Comparison of ENCODE assay signal across 24 cellular contexts in genomic region chr13:46380242-46380641, GRCh38. TPM values are rescaled to one million over a fixed set of nuclear protein-coding genes. Genes with fewer than 3 reads are reported as not detected.
DNase-seq lines count a peak whose midpoint lies in the region; ATAC-seq, FAIRE-seq and TF ChIP-seq lines count a peak whose summit lies in the region.
"Had no signal": no experiment of that assay in that cellular context is flagged by ENCODE, and none has a peak within 500 bp of the region (broad histone marks: within the 10 kb centered on the region; RNA-seq: fewer than 3 reads in every experiment).

No MANE protein-coding gene starts in this region.

- no peaks in the 10 kb centered on the region for H3K27me3 Mint-ChIP-seq in activated B cell treated with CpG ODN at 0.5 μM for 24 hours

- peaks cover 92% of the 10 kb centered on the region for H3K4me1 Mint-ChIP-seq in activated B cell treated with CpG ODN at 0.5 μM for 24 hours
- H3K4me1 Mint-ChIP-seq: CD8-positive, alpha-beta memory T cell had no signal

- BruUV-seq in A673 (replicated peaks; lab: Mats Ljungman, UMichigan): no TSS peak

- POLR2A ChIA-PET in A673 (lab: Charles Lee; ENCODE audit: low non-redundant PET) (no interaction called here), activated B cell treated with CpG ODN at 0.5 μM for 24 hours (lab: Charles Lee) (interaction anchor here (0.5 to 4.8 kb wide), 9 partner anchors 7 to 198 kb away, joined by 3 to 48 read pairs (median 5); partner anchors contain the start of genes LCP1 and RUBCNL)

- H3K27ac ChIP-seq in A673 (ENCODE audit: low read depth, low read length, poor library complexity, severe bottlenecking): peak overlapping the region; percentile 5
- peak overlapping the region; percentile 87; the same call in 1 of the 2 replicates for H3K27ac ChIP-seq in HL-60 (replicated peaks)
- H3K27ac ChIP-seq: 22Rv1, BLaER1, PC-9, SJSA1 had no signal

- H3K27ac Mint-ChIP-seq in activated B cell treated with CpG ODN at 0.5 μM for 24 hours: peak overlapping the region; percentile 93
- H3K27ac Mint-ChIP-seq: CD8-positive, alpha-beta memory T cell; T-helper 2 cell treated with Interferon-gamma antibody and Interleukin-4, amounts not matched to agents 5 μg/mL and 100 μg/mL, for 36 hours had no signal

- H3K9me3 Mint-ChIP-seq in activated B cell treated with CpG ODN at 0.5 μM for 24 hours: no peaks in the 10 kb centered on the region
- H3K9me3 Mint-ChIP-seq: CD8-positive, alpha-beta memory T cell; T-helper 2 cell treated with Interferon-gamma antibody and Interleukin-4, amounts not matched to agents 5 μg/mL and 100 μg/mL, for 36 hours had no signal

- H3K4me1 ChIP-seq in A673 (ENCODE audit: insufficient read depth, low read length, poor library complexity, severe bottlenecking): peaks cover 29% of the 10 kb centered on the region
- H3K4me1 ChIP-seq: SJSA1 had no signal

- CTCF ChIA-PET in A673 (lab: Charles Lee) (no interaction called here), activated B cell treated with CpG ODN at 0.5 μM for 24 hours (lab: Charles Lee) (interaction anchor here (1.4 to 2.1 kb wide), 2 partner anchors 10 kb away, joined by 4 to 5 read pairs; no protein-coding TSS in a partner anchor)

- peaks cover 57% of the 10 kb centered on the region for H3K36me3 Mint-ChIP-seq in activated B cell treated with CpG ODN at 0.5 μM for 24 hours (ENCODE audit: low read depth)
- H3K36me3 Mint-ChIP-seq: CD8-positive, alpha-beta memory T cell had no signal

- H3K9me3 ChIP-seq in A673 (ENCODE audit: low read depth, low read length, poor library complexity, severe bottlenecking): no peaks in the 10 kb centered on the region
- H3K9me3 ChIP-seq: BLaER1, SJSA1 had no signal

- H3K4me3 Mint-ChIP-seq in activated B cell treated with CpG ODN at 0.5 μM for 24 hours: peak overlapping the region; percentile 63
- H3K4me3 Mint-ChIP-seq: CD8-positive, alpha-beta memory T cell; T-helper 2 cell treated with Interferon-gamma antibody and Interleukin-4, amounts not matched to agents 5 μg/mL and 100 μg/mL, for 36 hours had no signal

- ATAC-seq in activated B cell treated with CpG ODN at 0.5 μM for 24 hours (ENCODE audit: low read depth): peak; percentile 11
- no peak for ATAC-seq in GM21717 (IDR thresholded peaks at IDR 0.05; ENCODE audit: unreplicated experiment)

- DNase-seq in A673 (ENCODE audit: low spot score) (no peak), GM18507 (ENCODE audit: extremely low spot score, insufficient read length, low read depth) (no peak), HL-60 (ENCODE audit: low read depth in 1 of 2, low spot score in 1 of 2) (no peak), activated B cell treated with CpG ODN at 0.5 μM for 24 hours (no peak), DMS153 (lab: John Stamatoyannopoulos, UW) (no peak), Ammon's horn (ENCODE audit: low spot score) (no peak), NCI-H1048 (lab: John Stamatoyannopoulos, UW) (no peak)
- DNase-seq: CD8-positive, alpha-beta memory T cell; DND-41; GDM1; Karpas-422; MM.1S; NCI-H187; NCI-H446; NCI-H69; NK-92 treated with Interleukin-12 subunit alpha and Interleukin-12 subunit beta, amount 100 ng/mL, for 24 hours; PC-9; SW 1271 had no signal

- H3K36me3 ChIP-seq in A673 (ENCODE audit: insufficient read depth, low read length, poor library complexity, severe bottlenecking): peaks cover 77% of the 10 kb centered on the region
- H3K36me3 ChIP-seq: BLaER1, SJSA1 had no signal

- no peaks in the 10 kb centered on the region for H3K27me3 ChIP-seq in A673 (replicated peaks; ENCODE audit: insufficient read depth, low read depth, low read length, poor library complexity)
- no peaks in the 10 kb centered on the region for H3K27me3 ChIP-seq in HL-60 (ENCODE audit: insufficient read depth, poor library complexity, severe bottlenecking)

- peak overlapping the region; percentile 11 for H3K4me3 ChIP-seq in A673 (ENCODE audit: low read depth, low read length, poor library complexity, severe bottlenecking)
- no peak overlapping the region for H3K4me3 ChIP-seq in HL-60 (replicated peaks; ENCODE audit: insufficient read depth, low read length)
- H3K4me3 ChIP-seq: BLaER1, PC-9, SJSA1 had no signal

- peak; percentile 71 for FAIRE-seq in GM18507 (lab: Jason Lieb, UNC)
- FAIRE-seq: H1 had no signal

- TF ChIP-seq CTCF in A673 (conservative IDR thresholded peaks at IDR 0.05; ENCODE audit: low read depth, low read length) (no peak), HL-60 (IDR thresholded peaks at IDR 0.05; ENCODE audit: insufficient read depth, low read length) (no peak), activated B cell treated with CpG ODN at 0.5 μM for 24 hours (IDR thresholded peaks at IDR 0.05) (no peak)

- intact Hi-C loops in A673 (cut with micrococcal nuclease; ENCODE audit: unreplicated experiment) (loop anchor here (10.0 kb wide), 1 partner anchor 335 kb away; no protein-coding TSS in a partner anchor), activated B cell treated with CpG ODN at 0.5 μM for 24 hours (cut with micrococcal nuclease) (loop anchor here (5.0 kb wide), 3 partner anchors 217 to 1922 kb away; partner anchors contain the start of genes RB1 and TPT1)

RNA-seq across cellular contexts. Expression of gene RUBCNL, which starts 6.8 kb away (rescaled TPM):
- total RNA-seq in A673 (2021): 110 and 126 TPM in 2 replicates
- total RNA-seq in activated B cell treated with CpG ODN at 0.5 μM for 24 hours: 133 and 168 TPM in 2 replicates
- total RNA-seq: CD8-positive, alpha-beta memory T cell had no signal
